Comparison of ENCODE assay signal across 14 cellular contexts in the genomic region with DNA sequence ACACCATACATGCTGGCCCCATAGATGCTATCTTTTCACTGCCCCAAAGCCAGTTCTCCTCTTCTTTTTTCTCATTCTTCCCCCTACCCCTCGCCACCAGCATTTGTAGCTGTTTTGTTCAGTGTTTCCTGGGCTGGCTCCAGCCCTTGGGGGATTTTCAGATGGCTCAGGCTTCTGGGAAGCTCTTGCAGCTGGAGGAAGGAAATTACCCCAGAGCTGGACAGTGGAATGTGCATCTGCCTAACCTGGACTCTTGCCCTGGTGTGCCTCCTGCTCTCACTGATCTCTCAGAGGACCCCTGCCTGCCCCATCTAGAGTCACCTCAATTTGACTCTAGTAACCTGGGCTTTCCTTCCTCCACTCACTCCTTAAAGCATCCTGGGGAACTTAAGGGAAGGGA.
"Had no signal": no experiment of that assay in that cellular context is flagged by ENCODE, and none has a peak within 500 bp of the region (broad histone marks: within the 10 kb centered on the region; RNA-seq: fewer than 3 reads in every experiment).

No MANE protein-coding gene starts in this region.

- H3K36me3 ChIP-seq: esophagus muscularis mucosa, stomach, thoracic aorta had no signal

- H3K4me1 ChIP-seq: stomach had no signal

- H3K9me3 Mint-ChIP-seq: activated naive CD4-positive, alpha-beta T cell treated with anti-CD3 and anti-CD28 coated beads, Interleukin-2, amount 10 ng/mL, durations not matched to agents 7 days and 5 days; activated T-helper 17 cell treated with anti-CD3 and anti-CD28 coated beads, Interleukin-2, amount 50 U/mL, for 72 hours; natural killer cell had no signal

- DNase-seq: activated CD4-positive, alpha-beta T cell treated with anti-CD3 and anti-CD28 coated beads, Interleukin-2, amount 50 U/mL, for 1 hour; activated naive CD4-positive, alpha-beta T cell treated with anti-CD3 and anti-CD28 coated beads, Interleukin-2, amount 10 ng/mL, durations not matched to agents 7 days and 5 days; activated T-cell treated with anti-CD3 and anti-CD28 coated beads for 4 hours; anterior cingulate cortex; kidney glomerular epithelial cell; natural killer cell; posterior cingulate gyrus; stimulated activated CD4-positive, alpha-beta T cell treated with anti-CD3 and anti-CD28 coated beads, Interleukin-4, amount 100 ng/mL, for 24 hours; stomach; T-helper 2 cell had no signal

- H3K27ac Mint-ChIP-seq: activated naive CD4-positive, alpha-beta T cell treated with anti-CD3 and anti-CD28 coated beads, Interleukin-2, amount 10 ng/mL, durations not matched to agents 7 days and 5 days; activated T-helper 17 cell treated with anti-CD3 and anti-CD28 coated beads, Interleukin-2, amount 50 U/mL, for 72 hours; natural killer cell had no signal

- H3K36me3 Mint-ChIP-seq: activated naive CD4-positive, alpha-beta T cell treated with anti-CD3 and anti-CD28 coated beads, Interleukin-2, amount 10 ng/mL, durations not matched to agents 7 days and 5 days; natural killer cell had no signal

- H3K4me1 Mint-ChIP-seq: activated T-helper 17 cell treated with anti-CD3 and anti-CD28 coated beads, Interleukin-2, amount 50 U/mL, for 72 hours had no signal

- H3K27ac ChIP-seq: esophagus muscularis mucosa, thoracic aorta had no signal

- ATAC-seq: activated T-helper 17 cell treated with anti-CD3 and anti-CD28 coated beads, Interleukin-2, amount 50 U/mL, for 72 hours; natural killer cell; right cardiac atrium had no signal

- H3K4me3 ChIP-seq: esophagus muscularis mucosa, stomach, thoracic aorta had no signal

- H3K4me3 Mint-ChIP-seq: activated naive CD4-positive, alpha-beta T cell treated with anti-CD3 and anti-CD28 coated beads, Interleukin-2, amount 10 ng/mL, durations not matched to agents 7 days and 5 days; activated T-helper 17 cell treated with anti-CD3 and anti-CD28 coated beads, Interleukin-2, amount 50 U/mL, for 72 hours; natural killer cell had no signal

- H3K9me3 ChIP-seq: esophagus muscularis mucosa, stomach, thoracic aorta had no signal
